ENCODE assay signal across 8 cellular contexts in genomic region chr1:2381741-2382620, GRCh38. TPM values are rescaled to one million over a fixed set of nuclear protein-coding genes. Genes with fewer than 3 reads are reported as not detected.
A peak's percentile ranks its signal among the peaks of the same experiment; 100 is the strongest.
DNase-seq lines count a peak whose midpoint lies in the region; ATAC-seq and TF ChIP-seq lines count a peak whose summit lies in the region.

No MANE protein-coding gene starts in this region.

- no peaks in the 10 kb centered on the region for H3K9me3 ChIP-seq in OCI-LY7 (ENCODE audit: low read length)
- H3K9me3 ChIP-seq in esophagus squamous epithelium: no peaks in the 10 kb centered on the region

- WGBS in esophagus squamous epithelium, 2 donors: 0 to 36% methylated on average over 1 to 5 of the region's 28 CpGs

- DNase-seq in C1 segment of cervical spinal cord (lab: John Stamatoyannopoulos, UW) (peak in 13 of 14 donors; percentile 16 to 78 (median 63)), OCI-LY7 (ENCODE audit: low spot score) (peak; percentile 66), activated T-cell treated with anti-CD3 and anti-CD28 coated beads for 48 hours (ENCODE audit: low read depth) (peak; percentile 74), esophagus squamous epithelium (lab: John Stamatoyannopoulos, UW) (no peak), DMS153 treated with DMSO at 0.1 percent for 48 hours (lab: John Stamatoyannopoulos, UW; ENCODE audit: unreplicated experiment) (no peak)
- DNase-seq in stimulated activated naive CD4-positive, alpha-beta T cell (lab: John Stamatoyannopoulos, UW): peak; percentile 39 to 72 (median 64)

- H3K4me1 ChIP-seq in OCI-LY7 (ENCODE audit: insufficient read depth, low read length, poor library complexity, severe bottlenecking) (no peaks in the 10 kb centered on the region), esophagus squamous epithelium (peaks cover 0 to 15% (median 9%) of the 10 kb centered on the region in 3 donors)

- intact Hi-C loops in OCI-LY7 (cut with micrococcal nuclease; ENCODE audit: unreplicated experiment): loop anchor here (1.0 kb wide), 1 partner anchor 187 kb away; no protein-coding TSS in a partner anchor
- intact Hi-C loops in esophagus squamous epithelium (cut with DNase I): loop anchor here (2.0 kb wide), 1 partner anchor 187 kb away; the partner anchor contains the start of gene FAAP20

- no peaks in the 10 kb centered on the region for H3K9me2 ChIP-seq in OCI-LY7 (ENCODE audit: insufficient read depth, low read length)

- H3K4me3 ChIP-seq in OCI-LY7 (ENCODE audit: low read depth, low read length, poor library complexity, severe bottlenecking) (no peak overlapping the region), esophagus squamous epithelium (no peak overlapping the region)

- no peak overlapping the region for H3K27ac ChIP-seq in OCI-LY7 (ENCODE audit: low read depth, low read length, poor library complexity, severe bottlenecking)
- peak overlapping the region in 1 of 4 donors; percentile 5 for H3K27ac ChIP-seq in esophagus squamous epithelium

- H3K36me3 ChIP-seq in OCI-LY7 (ENCODE audit: insufficient read depth, low read length) (no peaks in the 10 kb centered on the region), esophagus squamous epithelium (peaks cover 0 to 6% (median 0%) of the 10 kb centered on the region in 3 donors)

- TF ChIP-seq POLR2A in esophagus squamous epithelium (IDR thresholded peaks at IDR 0.05): no peak

- H3K79me2 ChIP-seq in OCI-LY7 (ENCODE audit: insufficient read depth, low read depth, low read length): no peaks in the 10 kb centered on the region

- H3K4me2 ChIP-seq in OCI-LY7 (ENCODE audit: low read length): no peak overlapping the region

- CTCF ChIA-PET in OCI-LY7 (lab: Charles Lee; ENCODE audit: unreplicated experiment): interaction anchor here (0.6 to 0.7 kb wide), 2 partner anchors 187 to 235 kb away, joined by 3 to 4 read pairs; partner anchors contain the start of gene FAAP20

- H4K20me1 ChIP-seq in OCI-LY7 (ENCODE audit: insufficient read depth, low read length): no peaks in the 10 kb centered on the region; the same call in 1 of the 2 replicates

- peaks cover 24% of the 10 kb centered on the region for H3K4me1 Mint-ChIP-seq in nephron

- H3K4me3 Mint-ChIP-seq in nephron: no peak overlapping the region

- no peak overlapping the region for H2AFZ ChIP-seq in OCI-LY7 (ENCODE audit: low read length)

- peaks cover 3% of the 10 kb centered on the region for H3K27me3 Mint-ChIP-seq in nephron (ENCODE audit: low read depth)

- no peaks in the 10 kb centered on the region for H3K9me3 Mint-ChIP-seq in nephron

- no TSS peak for BruUV-seq in OCI-LY7 (replicated peaks; lab: Mats Ljungman, UMichigan)

- no peaks in the 10 kb centered on the region for H3K27me3 ChIP-seq in esophagus squamous epithelium

- POLR2A ChIA-PET in OCI-LY7 (lab: Charles Lee): interaction anchor here (0.6 to 0.9 kb wide), 3 partner anchors 11 to 186 kb away, joined by 3 read pairs; no protein-coding TSS in a partner anchor

- ATAC-seq in GM21529 (IDR thresholded peaks at IDR 0.05; ENCODE audit: unreplicated experiment): peak; percentile 60

- no peak overlapping the region for H3K27ac Mint-ChIP-seq in nephron

- H3K36me3 Mint-ChIP-seq in nephron (ENCODE audit: low read depth): peaks cover 4% of the 10 kb centered on the region

- TF ChIP-seq CTCF in OCI-LY7 (conservative IDR thresholded peaks at IDR 0.05; ENCODE audit: low read length) (peak; percentile 90), esophagus squamous epithelium (IDR thresholded peaks at IDR 0.05) (peak; percentile 89 to 98 (median 96)), nephron (IDR thresholded peaks at IDR 0.05; ENCODE audit: unreplicated experiment in 3 of 3) (peak; percentile 93 to 94 (median 93))

RNA-seq across cellular contexts. Expression of gene MORN1, which starts 9.4 kb away (rescaled TPM):
- 13.1 and 19.4 TPM in 2 replicates for total RNA-seq in OCI-LY7 (2014; rRNA removed; shearing (Covaris generic))
- 23.6 and 29.7 TPM in 2 replicates for total RNA-seq in OCI-LY7 (2022)
- 10 to 100 TPM in 1 of 4 donors, 1 to 10 TPM in 3; 6.7 to 10.8 (median 7.0) TPM for total RNA-seq in esophagus squamous epithelium

RNA-seq across cellular contexts. Expression of gene RER1, which starts 9.7 kb away (rescaled TPM):
- total RNA-seq in OCI-LY7 (2014; rRNA removed; shearing (Covaris generic)): 54.4 and 60.5 TPM in 2 replicates
- 113 and 138 TPM in 2 replicates for total RNA-seq in OCI-LY7 (2022)
- total RNA-seq in esophagus squamous epithelium: 100 to 1,000 TPM in 1 of 4 donors, 10 to 100 TPM in 3; 63.3 to 136 (median 75.7) TPM

RNA-seq across cellular contexts. Expression of gene PEX10, which starts 30.4 kb away (rescaled TPM):
- 22.6 and 23.3 TPM in 2 replicates for total RNA-seq in OCI-LY7 (2014; rRNA removed; shearing (Covaris generic))
- 19.4 and 24.5 TPM in 2 replicates for total RNA-seq in OCI-LY7 (2022)
- 10 to 100 TPM; 23.2 to 33.2 (median 27.2) TPM for total RNA-seq in esophagus squamous epithelium

Comparison
In these comparisons a context has a peak if more than half of its experiments do, and no peak if none do; other contexts are left out.
1. DNase-seq: peak in C1 segment of cervical spinal cord (13 of 14), OCI-LY7 (single experiment), activated T-cell treated with anti-CD3 and anti-CD28 coated beads for 48 hours (single experiment) and stimulated activated naive CD4-positive, alpha-beta T cell (6 of 6); none in esophagus squamous epithelium (single experiment) and DMS153 treated with DMSO at 0.1 percent for 48 hours (single experiment).
2. Peak in every context shown above with its lines, with median percentiles within 50 percentile points of each other: CTCF ChIP-seq.